8 cellular contexts compared by ENCODE assay signal in genomic region chr15:63047792-63048114, GRCh38. TPM values are rescaled to one million over a fixed set of nuclear protein-coding genes. Genes with fewer than 3 reads are reported as not detected.
DNase-seq lines count a peak whose midpoint lies in the region; ATAC-seq and TF ChIP-seq lines count a peak whose summit lies in the region.

No MANE protein-coding gene starts in this region.

- peaks cover 97% of the 10 kb centered on the region for H3K79me2 ChIP-seq in GM23248 (ENCODE audit: insufficient read depth)
- peaks cover 65% of the 10 kb centered on the region for H3K79me2 ChIP-seq in smooth muscle cell (ENCODE audit: low read depth)

- 11 to 13% methylated on average over 12 of the region's 12 CpGs for WGBS in GM23248 (ENCODE audit: low coverage in 1 of 2, low lambda C conversion rate in 2 of 2, missing lambda C conversion rate in 2 of 2), 2 experiments
- 13% methylated on average over 12 of the region's 12 CpGs for WGBS in right cardiac atrium
- 10% methylated on average over 12 of the region's 12 CpGs for WGBS in smooth muscle cell (ENCODE audit: low lambda C conversion rate)

- no peaks in the 10 kb centered on the region for H3K9me2 ChIP-seq in GM23248 (ENCODE audit: insufficient read depth)

- intact Hi-C loops in right cardiac atrium (cut with DNase I) = loop anchor here (2.0 to 10.0 kb wide), 6 partner anchors 45 to 265 kb away; no protein-coding TSS in a partner anchor

- peak overlapping the region; percentile 97 for H3K9ac ChIP-seq in GM23248
- peak overlapping the region; percentile 81 for H3K9ac ChIP-seq in smooth muscle cell (ENCODE audit: low read depth)

- H3K27ac ChIP-seq in GM23248 (peak overlapping the region; percentile 71), right cardiac atrium (ENCODE audit: low read length) (peak overlapping the region; percentile 74), smooth muscle cell (ENCODE audit: low read depth) (peak overlapping the region; percentile 80)

- DNase-seq in GM23248 = no peak
- DNase-seq in right cardiac atrium = no peak
- no peak for DNase-seq in smooth muscle cell (lab: John Stamatoyannopoulos, UW; ENCODE audit: unreplicated experiment)
- no peak for DNase-seq in DMS79 (lab: John Stamatoyannopoulos, UW)
- no peak for DNase-seq in GF-D8 (lab: John Stamatoyannopoulos, UW)

- H4K20me1 ChIP-seq in GM23248 (ENCODE audit: insufficient read depth) = no peaks in the 10 kb centered on the region; the same call in 1 of the 2 replicates
- H4K20me1 ChIP-seq in smooth muscle cell (ENCODE audit: low read depth) = peaks cover 100% of the 10 kb centered on the region

- no peaks in the 10 kb centered on the region for H3K9me3 ChIP-seq in GM23248 (ENCODE audit: low read depth)
- H3K9me3 ChIP-seq in right cardiac atrium (ENCODE audit: control insufficient read depth, low read length) = no peaks in the 10 kb centered on the region
- H3K9me3 ChIP-seq in smooth muscle cell (replicated peaks; ENCODE audit: low read depth) = no peaks in the 10 kb centered on the region

- TF ChIP-seq CTCF in WI38 (IDR thresholded peaks at IDR 0.05; ENCODE audit: low read depth, low read length) (no peak), smooth muscle cell (IDR thresholded peaks at IDR 0.05; ENCODE audit: borderline replicate concordance, insufficient read depth, poor library complexity, severe bottlenecking) (no peak)

- in situ Hi-C loops in GM23248 (cut with MboI) = no loop called here

- H3K27me3 ChIP-seq in GM23248 (replicated peaks; ENCODE audit: insufficient read depth) (no peaks in the 10 kb centered on the region), right cardiac atrium (ENCODE audit: control insufficient read depth, insufficient read depth) (no peaks in the 10 kb centered on the region), smooth muscle cell (ENCODE audit: low read depth) (no peaks in the 10 kb centered on the region)

- H3K4me1 ChIP-seq in GM23248 (ENCODE audit: insufficient read depth) (peaks cover 59% of the 10 kb centered on the region), right cardiac atrium (ENCODE audit: control insufficient read depth, insufficient read depth, low read length) (peaks cover 10% of the 10 kb centered on the region), smooth muscle cell (ENCODE audit: low read depth) (peaks cover 72% of the 10 kb centered on the region)

- H3F3A ChIP-seq in GM23248 (ENCODE audit: insufficient read depth) = peaks cover 82% of the 10 kb centered on the region
- H3F3A ChIP-seq in smooth muscle cell (ENCODE audit: low read depth) = peaks cover 83% of the 10 kb centered on the region

- peaks cover 68% of the 10 kb centered on the region for H3K36me3 ChIP-seq in GM23248 (ENCODE audit: low read depth)
- no peaks in the 10 kb centered on the region for H3K36me3 ChIP-seq in smooth muscle cell (ENCODE audit: low read depth)

- no peak overlapping the region for H2AFZ ChIP-seq in GM23248
- no peak overlapping the region for H2AFZ ChIP-seq in smooth muscle cell (ENCODE audit: low read depth)

- no peak for ATAC-seq in right cardiac atrium
- ATAC-seq in GM21737 (IDR thresholded peaks at IDR 0.05; ENCODE audit: unreplicated experiment) = no peak
- no peak for ATAC-seq in GM21526 (IDR thresholded peaks at IDR 0.05; ENCODE audit: low FRiP score, unreplicated experiment)

- H3K4me3 ChIP-seq in GM23248 = peak overlapping the region; percentile 99
- peak overlapping the region; percentile 97 for H3K4me3 ChIP-seq in WI38 (ENCODE audit: low read depth, low read length)
- peak overlapping the region; percentile 86 for H3K4me3 ChIP-seq in right cardiac atrium (ENCODE audit: low read length)
- peak overlapping the region; percentile 85 for H3K4me3 ChIP-seq in smooth muscle cell

- H3K4me2 ChIP-seq in GM23248 (ENCODE audit: unreplicated experiment) (peak overlapping the region; percentile 74), smooth muscle cell (peak overlapping the region; percentile 96)

RNA-seq across cellular contexts. Expression of gene TPM1, which starts 5.2 kb away (rescaled TPM):
- total RNA-seq in GM23248 (2014; rRNA removed; shearing (Covaris generic)) = 1,935 and 2,012 TPM in 2 replicates
- polyA plus RNA-seq in GM23248 (2016; fragmentation: Nextera tagmentation; extraction: Ambion mirVana) = 3,029 and 3,072 TPM in 2 replicates
- total RNA-seq in right cardiac atrium = 1,000 to 10,000 TPM; 6,360 to 7,970 (median 7,200) TPM
- 10,076 TPM for polyA plus RNA-seq in right cardiac atrium
- total RNA-seq in smooth muscle cell = 1,694 and 1,869 TPM in 2 replicates
- 1,915 and 2,406 TPM in 2 replicates for polyA plus RNA-seq in smooth muscle cell
